ENCODE assay signal across 7 cellular contexts in the genomic region with DNA sequence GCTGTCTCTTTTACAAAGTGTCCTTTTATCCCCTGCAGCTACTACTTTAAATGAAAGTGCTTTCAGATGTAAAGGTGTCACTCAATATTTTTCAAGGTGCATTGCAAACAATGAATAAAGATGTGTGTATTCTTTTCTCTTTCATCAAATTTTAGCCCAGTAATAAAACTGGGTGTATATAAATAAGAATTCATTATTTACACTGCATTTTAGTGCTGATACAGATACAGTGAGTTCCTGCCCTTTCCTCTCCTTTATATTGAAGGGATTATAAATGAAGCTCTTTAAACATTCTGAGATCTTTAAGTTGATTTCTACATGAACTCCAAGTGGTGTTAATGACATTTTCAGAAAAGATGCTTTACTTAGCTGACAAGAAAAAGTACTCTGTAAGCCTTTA.
"Had no signal": no experiment of that assay in that cellular context is flagged by ENCODE, and none has a peak within 500 bp of the region (broad histone marks: within the 10 kb centered on the region; RNA-seq: fewer than 3 reads in every experiment).

No MANE protein-coding gene starts in this region.

- H3K9me3 ChIP-seq: HAP-1 had no signal

- DNase-seq: GM23248, GOT3, H7, KBM-7 had no signal

- H3K27ac ChIP-seq: GM23248 had no signal

- H2AFZ ChIP-seq: GM23248 had no signal

- H3K9ac ChIP-seq: GM23248 had no signal

- H3K36me3 ChIP-seq: HAP-1 had no signal

- H3K4me3 ChIP-seq: GM23248, HAP-1 had no signal

- ATAC-seq: HCT116, HepG2 had no signal
